22 cellular contexts compared by ENCODE assay signal in genomic region chr10:1464866-1465265, GRCh38.
A peak's percentile ranks its signal among the peaks of the same experiment; 100 is the strongest.
DNase-seq lines count a peak whose midpoint lies in the region; ATAC-seq and TF ChIP-seq lines count a peak whose summit lies in the region.
"Had no signal": no experiment of that assay in that cellular context is flagged by ENCODE, and none has a peak within 500 bp of the region (broad histone marks: within the 10 kb centered on the region; RNA-seq: fewer than 3 reads in every experiment).

No MANE protein-coding gene starts in this region.

- H3K27ac Mint-ChIP-seq in GM23338 (no peak overlapping the region), WTC11 (no peak overlapping the region), neural progenitor cell (peak overlapping the region; percentile 60)
- H3K27ac Mint-ChIP-seq: activated CD4-positive, alpha-beta memory T cell treated with anti-CD3 and anti-CD28 coated beads for 36 hours; activated naive CD4-positive, alpha-beta T cell treated with anti-CD3 and anti-CD28 coated beads, Interleukin-2, amount 50 U/mL, for 24 hours; CD14-positive monocyte; naive thymus-derived CD8-positive, alpha-beta T cell had no signal

- H4K20me1 ChIP-seq in GM23338 (replicated peaks; ENCODE audit: insufficient read depth): no peaks in the 10 kb centered on the region
- H4K20me1 ChIP-seq in neural progenitor cell (ENCODE audit: low read depth): no peaks in the 10 kb centered on the region

- no peaks in the 10 kb centered on the region for H3K9me2 ChIP-seq in GM23338 (ENCODE audit: insufficient read depth)

- peak; percentile 28 for DNase-seq in DMS79 treated with DMSO at 0.1 percent for 48 hours (lab: John Stamatoyannopoulos, UW)
- DNase-seq in DMS79 (lab: John Stamatoyannopoulos, UW): no peak
- DNase-seq in GM23338 (ENCODE audit: low spot score): no peak
- no peak for DNase-seq in WTC11 (ENCODE audit: low spot score)
- DNase-seq in neural progenitor cell (ENCODE audit: low spot score): no peak
- no peak for DNase-seq in stimulated activated CD4-positive, alpha-beta T cell treated with anti-CD3 and anti-CD28 coated beads, Interleukin-4, amount 100 ng/mL, for 1 hour
- DNase-seq: 8988T; activated CD4-positive, alpha-beta memory T cell treated with anti-CD3 and anti-CD28 coated beads for 36 hours; activated T-cell treated with anti-CD3 and anti-CD28 coated beads, Interleukin-2, amount 50 U/mL, for 1 hour; body of pancreas; dermis blood vessel endothelial cell; KG1; naive thymus-derived CD8-positive, alpha-beta T cell; NCI-H1048; NCI-H82; psoas muscle had no signal

- no peaks in the 10 kb centered on the region for H3K36me3 ChIP-seq in GM23338 (ENCODE audit: insufficient read depth)
- H3K36me3 ChIP-seq in neural progenitor cell: no peaks in the 10 kb centered on the region
- H3K36me3 ChIP-seq: tibial nerve had no signal

- TF ChIP-seq CTCF in GM23338 (conservative IDR thresholded peaks at IDR 0.05; ENCODE audit: low read depth in 2 of 2) (no peak), WTC11 (IDR thresholded peaks at IDR 0.05) (no peak), neural progenitor cell (IDR thresholded peaks at IDR 0.05) (no peak)

- H3K4me1 Mint-ChIP-seq in GM23338: peaks cover 10% of the 10 kb centered on the region
- H3K4me1 Mint-ChIP-seq in WTC11: 0 out of 2 replicates have a peak, but pooled peaks cover 5% of the 10 kb centered on the region
- H3K4me1 Mint-ChIP-seq in neural progenitor cell: peaks cover 33% of the 10 kb centered on the region
- H3K4me1 Mint-ChIP-seq: activated naive CD4-positive, alpha-beta T cell treated with anti-CD3 and anti-CD28 coated beads, Interleukin-2, amount 50 U/mL, for 24 hours; CD14-positive monocyte had no signal

- H3K27me3 ChIP-seq in GM23338 (ENCODE audit: insufficient read depth) (no peaks in the 10 kb centered on the region), neural progenitor cell (no peaks in the 10 kb centered on the region)
- H3K27me3 ChIP-seq: body of pancreas, tibial nerve had no signal

- H3K4me1 ChIP-seq in GM23338 (ENCODE audit: insufficient read depth): no peaks in the 10 kb centered on the region; the same call in 1 of the 2 replicates
- peaks cover 14% of the 10 kb centered on the region for H3K4me1 ChIP-seq in neural progenitor cell
- H3K4me1 ChIP-seq: body of pancreas, psoas muscle had no signal

- no peaks in the 10 kb centered on the region; the same call in 2 of the 3 replicates for H3K36me3 Mint-ChIP-seq in GM23338 (ENCODE audit: low read depth)
- H3K36me3 Mint-ChIP-seq in WTC11: no peaks in the 10 kb centered on the region
- no peaks in the 10 kb centered on the region for H3K36me3 Mint-ChIP-seq in neural progenitor cell
- H3K36me3 Mint-ChIP-seq: activated CD4-positive, alpha-beta memory T cell treated with anti-CD3 and anti-CD28 coated beads for 36 hours; activated naive CD4-positive, alpha-beta T cell treated with anti-CD3 and anti-CD28 coated beads, Interleukin-2, amount 50 U/mL, for 24 hours; CD14-positive monocyte; naive thymus-derived CD8-positive, alpha-beta T cell had no signal

- H3K4me3 ChIP-seq in GM23338: no peak overlapping the region
- H3K4me3 ChIP-seq in neural progenitor cell: no peak overlapping the region
- H3K4me3 ChIP-seq: body of pancreas, lung, psoas muscle, tibial nerve had no signal

- ATAC-seq in GM23338 (peak; percentile 35; the same call in 2 of the 3 replicates), WTC11 (peak; percentile 34; the same call in 1 of the 2 replicates), GM18498 (IDR thresholded peaks at IDR 0.05; ENCODE audit: unreplicated experiment) (no peak), HG02852 (IDR thresholded peaks at IDR 0.05; ENCODE audit: unreplicated experiment) (no peak)
- ATAC-seq: body of pancreas; naive thymus-derived CD8-positive, alpha-beta T cell; psoas muscle had no signal

- no peaks in the 10 kb centered on the region for H3K9me3 ChIP-seq in neural progenitor cell (ENCODE audit: low read depth)
- H3K9me3 ChIP-seq: body of pancreas, psoas muscle, tibial nerve had no signal

- H3K9ac ChIP-seq in neural progenitor cell: no peak overlapping the region

- H3K4me2 ChIP-seq in GM23338 (no peak overlapping the region), neural progenitor cell (no peak overlapping the region)

- peaks cover 3% of the 10 kb centered on the region for H3K27me3 Mint-ChIP-seq in GM23338 (ENCODE audit: insufficient read depth, low read depth, poor library complexity)
- H3K27me3 Mint-ChIP-seq in WTC11 (ENCODE audit: low read depth): no peaks in the 10 kb centered on the region; the same call in 1 of the 2 replicates
- H3K27me3 Mint-ChIP-seq in neural progenitor cell (ENCODE audit: insufficient read depth, low read depth): peaks cover 5% of the 10 kb centered on the region

- H3K27ac ChIP-seq in GM23338 (ENCODE audit: low read depth) (no peak overlapping the region), neural progenitor cell (no peak overlapping the region)
- H3K27ac ChIP-seq: body of pancreas, psoas muscle, tibial nerve had no signal

- POLR2A ChIA-PET in WTC11 (lab: Charles Lee): no interaction called here

- H2AFZ ChIP-seq in GM23338 (no peak overlapping the region), neural progenitor cell (replicated peaks) (no peak overlapping the region)

- H3K4me3 Mint-ChIP-seq in GM23338 (no peak overlapping the region), WTC11 (no peak overlapping the region), neural progenitor cell (peak overlapping the region; percentile 33)
- H3K4me3 Mint-ChIP-seq: activated CD4-positive, alpha-beta memory T cell treated with anti-CD3 and anti-CD28 coated beads for 36 hours; activated naive CD4-positive, alpha-beta T cell treated with anti-CD3 and anti-CD28 coated beads, Interleukin-2, amount 50 U/mL, for 24 hours; CD14-positive monocyte; naive thymus-derived CD8-positive, alpha-beta T cell had no signal

- CTCF ChIA-PET in WTC11 (lab: Charles Lee): interaction anchor here (1.6 to 1.7 kb wide), 2 partner anchors 44 to 96 kb away, joined by 5 read pairs; no protein-coding TSS in a partner anchor

- H3F3A ChIP-seq in GM23338 (replicated peaks; ENCODE audit: low read depth): no peaks in the 10 kb centered on the region
- no peaks in the 10 kb centered on the region for H3F3A ChIP-seq in neural progenitor cell (ENCODE audit: low read depth)

- no peaks in the 10 kb centered on the region for H3K9me3 Mint-ChIP-seq in GM23338
- H3K9me3 Mint-ChIP-seq in WTC11: no peaks in the 10 kb centered on the region
- no peaks in the 10 kb centered on the region for H3K9me3 Mint-ChIP-seq in neural progenitor cell
- H3K9me3 Mint-ChIP-seq: activated CD4-positive, alpha-beta memory T cell treated with anti-CD3 and anti-CD28 coated beads for 36 hours; activated naive CD4-positive, alpha-beta T cell treated with anti-CD3 and anti-CD28 coated beads, Interleukin-2, amount 50 U/mL, for 24 hours; naive thymus-derived CD8-positive, alpha-beta T cell had no signal

- H3K79me2 ChIP-seq in GM23338 (replicated peaks; ENCODE audit: insufficient read depth) (no peaks in the 10 kb centered on the region), neural progenitor cell (ENCODE audit: low read depth) (no peaks in the 10 kb centered on the region)

TF ChIP-seq in GM23338, 12 proteins besides CTCF, POLR2A, EP300 and RAD21:
- no peak for TF ChIP-seq ETS1 (IDR thresholded peaks at IDR 0.05)
- no peak for TF ChIP-seq EZH2phosphoT487 (IDR thresholded peaks at IDR 0.05; ENCODE audit: unreplicated experiment)
- no peak for TF ChIP-seq JUNB (IDR thresholded peaks at IDR 0.05; ENCODE audit: unreplicated experiment)
- no peak for TF ChIP-seq CREB1 (CRISPR knock-in tag; IDR thresholded peaks at IDR 0.05; ENCODE audit: low read depth)
- no peak for TF ChIP-seq ZNF114 (CRISPR knock-in tag; IDR thresholded peaks at IDR 0.05)
- TF ChIP-seq POLR2AphosphoS5 (IDR thresholded peaks at IDR 0.05; ENCODE audit: low read depth): no peak

TF ChIP-seq in WTC11, 78 proteins besides CTCF, POLR2A, EP300 and RAD21 (continues in another document):
- TF ChIP-seq ZNF219 (CRISPR knock-in tag; IDR thresholded peaks at IDR 0.05; ENCODE audit: borderline replicate concordance) (no peak), NFE2L1 (CRISPR knock-in tag; IDR thresholded peaks at IDR 0.05) (no peak), ESRRA (CRISPR knock-in tag; IDR thresholded peaks at IDR 0.05; ENCODE audit: borderline replicate concordance) (no peak), ZSCAN18 (CRISPR knock-in tag; IDR thresholded peaks at IDR 0.05) (no peak), ZMAT4 (CRISPR knock-in tag; IDR thresholded peaks at IDR 0.05) (no peak), ZNF423 (CRISPR knock-in tag; IDR thresholded peaks at IDR 0.05) (no peak), FOXK1 (CRISPR knock-in tag; IDR thresholded peaks at IDR 0.05) (no peak), KAT7 (CRISPR knock-in tag; IDR thresholded peaks at IDR 0.05; ENCODE audit: borderline replicate concordance) (no peak), SP1 (CRISPR knock-in tag; conservative IDR thresholded peaks at IDR 0.05) (no peak)

Comparison
In these comparisons a context has a peak if more than half of its experiments do, and no peak if none do; other contexts are left out.
1. ATAC-seq: peak in GM23338 (single experiment) and WTC11 (single experiment); none in GM18498 (single experiment) and HG02852 (single experiment).